25 cellular contexts compared by ENCODE assay signal in genomic region chr20:10853176-10853575, GRCh38.
DNase-seq lines count a peak whose midpoint lies in the region; ATAC-seq, FAIRE-seq and TF ChIP-seq lines count a peak whose summit lies in the region.
"Had no signal": no experiment of that assay in that cellular context is flagged by ENCODE, and none has a peak within 500 bp of the region (broad histone marks: within the 10 kb centered on the region; RNA-seq: fewer than 3 reads in every experiment).

No MANE protein-coding gene starts in this region.

- in situ Hi-C loops in brain microvascular endothelial cell (cut with HindIII; ENCODE audit: low pct_ligation_motif_present, low sequenced_read_pairs) = no loop called here

- no peaks in the 10 kb centered on the region for H3K9me3 ChIP-seq in Caco-2

- CTCF ChIA-PET in Caco-2 (lab: Charles Lee) = no interaction called here

- no peaks in the 10 kb centered on the region for H3K27me3 Mint-ChIP-seq in Caco-2 (ENCODE audit: insufficient read depth, unreplicated experiment)

- H3K36me3 Mint-ChIP-seq in Caco-2 (ENCODE audit: insufficient read depth, unreplicated experiment) = no peaks in the 10 kb centered on the region
- H3K36me3 Mint-ChIP-seq: CD4-positive, alpha-beta memory T cell had no signal

- H3K4me3 Mint-ChIP-seq in Caco-2 (ENCODE audit: unreplicated experiment) = no peak overlapping the region
- H3K4me3 Mint-ChIP-seq: CD4-positive, alpha-beta memory T cell had no signal

- H3K4me3 ChIP-seq in Caco-2 (ENCODE audit: low read depth, low read length) (no peak overlapping the region), retinal pigment epithelial cell (ENCODE audit: low read length) (no peak overlapping the region), brain microvascular endothelial cell (ENCODE audit: low read depth, low read length) (no peak overlapping the region), dorsolateral prefrontal cortex (no peak overlapping the region)
- H3K4me3 ChIP-seq: SK-N-MC had no signal

- no peak for DNase-seq in Caco-2
- DNase-seq in RCC 7860 (ENCODE audit: low spot score) = peak; percentile 51
- DNase-seq in glomerular visceral epithelial cell (ENCODE audit: extremely low spot score) = peak; percentile 79
- DNase-seq in retinal pigment epithelial cell (ENCODE audit: low read depth) = peak; percentile 73
- DNase-seq in brain microvascular endothelial cell = no peak
- DNase-seq in dorsolateral prefrontal cortex = no peak
- DNase-seq: AML-193; C1 segment of cervical spinal cord; CD4-positive, alpha-beta memory T cell; DMS153; KBM-7; MM.1S; NCI-H1048; NCI-H1417; NCI-H1694; NCI-H2081; NCI-H2227 treated with DMSO at 0.1 percent for 48 hours; NCI-H510A; NCI-H69; SIG-M5 had no signal

- no peaks in the 10 kb centered on the region; the same call in 1 of the 2 replicates for H3K36me3 ChIP-seq in Caco-2 (ENCODE audit: control insufficient read depth, insufficient read depth, low read length)
- H3K36me3 ChIP-seq in brain microvascular endothelial cell (replicated peaks) = no peaks in the 10 kb centered on the region

- H3K27ac Mint-ChIP-seq in Caco-2 (ENCODE audit: unreplicated experiment) = peak overlapping the region; percentile 43
- H3K27ac Mint-ChIP-seq: CD4-positive, alpha-beta memory T cell had no signal

- intact Hi-C loops in Caco-2 (cut with micrococcal nuclease; ENCODE audit: unreplicated experiment) (loop anchor here (10.0 kb wide), 1 partner anchor 298 kb away; no protein-coding TSS in a partner anchor), dorsolateral prefrontal cortex (cut with DNase I) (no loop called here)

- POLR2A ChIA-PET in Caco-2 (lab: Charles Lee) = interaction anchor here (0.6 kb wide), 1 partner anchor 281 kb away, joined by 3 read pairs; no protein-coding TSS in a partner anchor

- TF ChIP-seq CTCF in Caco-2 (IDR thresholded peaks at IDR 0.05; ENCODE audit: insufficient read depth in 1 of 2, low read depth in 1 of 2, low read length in 1 of 2, severe bottlenecking in 1 of 2, unreplicated experiment in 1 of 2) = no peak
- TF ChIP-seq CTCF in retinal pigment epithelial cell (conservative IDR thresholded peaks at IDR 0.05; ENCODE audit: low read depth, low read length) = no peak
- TF ChIP-seq CTCF in brain microvascular endothelial cell (IDR thresholded peaks at IDR 0.05; ENCODE audit: low read depth, low read length, missing control alignments) = no peak
- no peak for TF ChIP-seq CTCF in dorsolateral prefrontal cortex (IDR thresholded peaks at IDR 0.05 in 54 of 56, conservative IDR thresholded peaks at IDR 0.05 in 2 of 56; ENCODE audit: low read depth in 1 of 56, partially characterized antibody in 56 of 56)

- H3K4me1 Mint-ChIP-seq in Caco-2 (ENCODE audit: low read depth, unreplicated experiment) = peaks cover 55% of the 10 kb centered on the region
- H3K4me1 Mint-ChIP-seq: CD4-positive, alpha-beta memory T cell had no signal

- no TSS peak for BruUV-seq in Caco-2 (replicated peaks; lab: Mats Ljungman, UMichigan)

- H3K9me3 Mint-ChIP-seq in Caco-2 (ENCODE audit: unreplicated experiment) = peaks cover 57% of the 10 kb centered on the region

- H3K27me3 ChIP-seq in Caco-2 (replicated peaks; ENCODE audit: control insufficient read depth, insufficient read depth, low read length) (no peaks in the 10 kb centered on the region), brain microvascular endothelial cell (replicated peaks) (no peaks in the 10 kb centered on the region), dorsolateral prefrontal cortex (peaks cover 0 to 3% (median 0%) of the 10 kb centered on the region in 45 donors)

- FAIRE-seq in RCC 7860 (lab: Jason Lieb, UNC) = peak; percentile 85
- FAIRE-seq: GM19239 had no signal

- peaks cover 55% of the 10 kb centered on the region for H3K4me1 ChIP-seq in Caco-2

- H3K27ac ChIP-seq in brain microvascular endothelial cell (no peak overlapping the region), dorsolateral prefrontal cortex (no peak overlapping the region)
- H3K27ac ChIP-seq: SK-N-MC had no signal

- ATAC-seq in HG03571 (IDR thresholded peaks at IDR 0.05; ENCODE audit: unreplicated experiment) = no peak
- ATAC-seq: HCT116, Panc1 had no signal

Comparison
In these comparisons a context has a peak if more than half of its experiments do, and no peak if none do; other contexts are left out.
1. DNase-seq: peak in RCC 7860 (single experiment), glomerular visceral epithelial cell (single experiment) and retinal pigment epithelial cell (single experiment); none in Caco-2 (0 of 2), brain microvascular endothelial cell (single experiment) and dorsolateral prefrontal cortex (0 of 10).